In the genomic region with DNA sequence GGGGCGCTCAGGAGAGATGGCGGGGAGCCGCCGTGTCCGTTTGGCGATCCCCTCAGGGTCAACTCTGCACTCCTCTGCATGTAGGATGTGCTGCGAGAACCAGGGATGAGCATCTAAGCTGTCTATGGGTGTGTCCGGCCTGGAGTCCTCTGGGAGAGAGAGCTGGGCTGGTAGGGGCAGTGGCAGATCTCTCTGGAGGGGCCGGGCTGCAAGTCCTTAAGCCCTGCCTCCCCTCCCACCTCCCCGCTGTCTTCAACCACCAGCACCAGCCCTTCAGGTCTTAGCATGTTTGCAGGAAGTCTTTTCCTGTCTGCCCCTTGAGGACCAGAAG, we compare ENCODE assay signal across 12 cellular contexts. TPM values are rescaled to one million over a fixed set of nuclear protein-coding genes. Genes with fewer than 3 reads are reported as not detected.
DNase-seq lines count a peak whose midpoint lies in the region; ATAC-seq lines count a peak whose summit lies in the region.
"Had no signal": no experiment of that assay in that cellular context is flagged by ENCODE, and none has a peak within 500 bp of the region (broad histone marks: within the 10 kb centered on the region; RNA-seq: fewer than 3 reads in every experiment).

No MANE protein-coding gene starts in this region.

- no peaks in the 10 kb centered on the region for H3K36me3 Mint-ChIP-seq in immature natural killer cell

- H3K36me3 ChIP-seq in NT2/D1 (ENCODE audit: insufficient read depth, insufficient read length, low read length) = peaks cover 65% of the 10 kb centered on the region
- H3K36me3 ChIP-seq: ovary had no signal

- H3K9ac ChIP-seq in NT2/D1 (ENCODE audit: insufficient read length, low read depth) = peak overlapping the region; percentile 27

- H3K4me3 ChIP-seq in NT2/D1 (ENCODE audit: insufficient read length, low read depth) = no peak overlapping the region
- H3K4me3 ChIP-seq: ovary had no signal

- peaks cover 0 to 4% of the 10 kb centered on the region in 2 donors for H3K4me1 Mint-ChIP-seq in immature natural killer cell

- H3K27ac Mint-ChIP-seq in immature natural killer cell = no peak overlapping the region
- H3K27ac Mint-ChIP-seq: activated CD8-positive, alpha-beta T cell treated with anti-CD3 and anti-CD28 coated beads, Interleukin-2, amount 10 ng/mL, durations not matched to agents 7 days and 5 days; activated naive CD8-positive, alpha-beta T cell treated with anti-CD3 and anti-CD28 coated beads for 36 hours had no signal

- no peaks in the 10 kb centered on the region for H3K9me3 ChIP-seq in NT2/D1 (ENCODE audit: insufficient read depth, low read length)
- H3K9me3 ChIP-seq: Caco-2, esophagus squamous epithelium, ovary, transverse colon had no signal

- peaks cover 0 to 3% (median 0%) of the 10 kb centered on the region in 3 donors for H3K27me3 Mint-ChIP-seq in immature natural killer cell (ENCODE audit: low read depth in 3 of 3)
- H3K27me3 Mint-ChIP-seq: activated naive CD8-positive, alpha-beta T cell treated with anti-CD3 and anti-CD28 coated beads for 36 hours had no signal

- no peaks in the 10 kb centered on the region for H3K27me3 ChIP-seq in NT2/D1 (ENCODE audit: insufficient read depth, insufficient read length)
- H3K27me3 ChIP-seq: esophagus squamous epithelium, ovary had no signal

- H3K9me3 Mint-ChIP-seq in immature natural killer cell = no peaks in the 10 kb centered on the region
- H3K9me3 Mint-ChIP-seq: activated naive CD8-positive, alpha-beta T cell treated with anti-CD3 and anti-CD28 coated beads for 36 hours had no signal

- no peak for ATAC-seq in GM18907 (IDR thresholded peaks at IDR 0.05; ENCODE audit: unreplicated experiment)

- peaks cover 7% of the 10 kb centered on the region for H3K4me1 ChIP-seq in NT2/D1 (ENCODE audit: insufficient read depth, insufficient read length)
- H3K4me1 ChIP-seq: Caco-2 had no signal

- DNase-seq in NT2/D1 (ENCODE audit: low read depth, low spot score) (no peak), immature natural killer cell (no peak)
- no peak for DNase-seq in activated effector memory CD4-positive, alpha-beta T cell treated with Interleukin-2 at 50 U/mL for 16 hours
- DNase-seq: Caco-2, esophagus squamous epithelium, IMR-90, NCI-H1417 treated with DMSO at 0.1 percent for 48 hours had no signal

- peak overlapping the region; percentile 5 to 59 (median 45) for H3K4me3 Mint-ChIP-seq in immature natural killer cell
- H3K4me3 Mint-ChIP-seq: activated CD8-positive, alpha-beta T cell treated with anti-CD3 and anti-CD28 coated beads, Interleukin-2, amount 10 ng/mL, durations not matched to agents 7 days and 5 days; activated naive CD8-positive, alpha-beta T cell treated with anti-CD3 and anti-CD28 coated beads for 36 hours had no signal

RNA-seq across cellular contexts. Expression of gene FAM171A2, which starts 8.4 kb away (rescaled TPM):
- polyA plus RNA-seq in immature natural killer cell = under 1 TPM in 1 of 3 donors, not detected in 2; 0.07 TPM

RNA-seq across cellular contexts. Expression of gene GRN, which starts 10.2 kb away (rescaled TPM):
- polyA plus RNA-seq in immature natural killer cell = 100 to 1,000 TPM in 1 of 3 donors, 10 to 100 TPM in 2; 50.9 to 103 (median 73.3) TPM

RNA-seq across cellular contexts. Expression of gene SLC25A39, which starts 30.7 kb away (rescaled TPM):
- polyA plus RNA-seq in immature natural killer cell = 100 to 1,000 TPM; 125 to 158 (median 127) TPM

RNA-seq across cellular contexts. Expression of gene ITGA2B, which starts 34.2 kb away (rescaled TPM):
- 1 to 10 TPM; 1.9 to 9.3 (median 2.8) TPM for polyA plus RNA-seq in immature natural killer cell

RNA-seq across cellular contexts. Expression of gene RUNDC3A, which starts 46.9 kb away (rescaled TPM):
- not detected for polyA plus RNA-seq in immature natural killer cell
